21 cellular contexts compared by ENCODE assay signal in genomic region chr11:19989191-19989590, GRCh38.
DNase-seq lines count a peak whose midpoint lies in the region; ATAC-seq and TF ChIP-seq lines count a peak whose summit lies in the region.
"Had no signal": no experiment of that assay in that cellular context is flagged by ENCODE, and none has a peak within 500 bp of the region (broad histone marks: within the 10 kb centered on the region; RNA-seq: fewer than 3 reads in every experiment).

No MANE protein-coding gene starts in this region.

- POLR2A ChIA-PET in AG04450 (lab: Yijun Ruan, JAX) (no interaction called here), RWPE1 (lab: Yijun Ruan, JAX; ENCODE audit: low non-redundant PET) (no interaction called here)

- no peak for TF ChIP-seq EP300 in gastroesophageal sphincter (IDR thresholded peaks at IDR 0.05)

- TF ChIP-seq CTCF in AG04450 (IDR thresholded peaks at IDR 0.05; ENCODE audit: low read depth, low read length), result no peak
- no peak for TF ChIP-seq CTCF in RWPE1 (conservative IDR thresholded peaks at IDR 0.05; ENCODE audit: low read depth)
- TF ChIP-seq CTCF in gastroesophageal sphincter (IDR thresholded peaks at IDR 0.05), result no peak
- no peak for TF ChIP-seq CTCF in prostate gland (IDR thresholded peaks at IDR 0.05)

- 35 to 68% methylated on average over 2 of the region's 2 CpGs for WGBS in gastroesophageal sphincter (ENCODE audit: low coverage in 1 of 2), 2 donors
- WGBS in prostate gland, result 81% methylated on average over 2 of the region's 2 CpGs

- H3K9me3 ChIP-seq in AG04450 (ENCODE audit: control insufficient read depth, insufficient read depth, low read length), result no peaks in the 10 kb centered on the region
- no peaks in the 10 kb centered on the region for H3K9me3 ChIP-seq in gastroesophageal sphincter
- H3K9me3 ChIP-seq in prostate gland, result no peaks in the 10 kb centered on the region
- H3K9me3 ChIP-seq: lower lobe of right lung had no signal

- DNase-seq in AG04450 (ENCODE audit: low read depth, low spot score) (no peak), RWPE1 (ENCODE audit: low spot score) (no peak), prostate gland (ENCODE audit: low spot score) (no peak), germinal center (ENCODE audit: low spot score) (no peak)
- DNase-seq: activated CD4-positive, alpha-beta memory T cell treated with anti-CD3 and anti-CD28 coated beads for 36 hours; activated CD4-positive, CD25-positive, alpha-beta regulatory T cell; activated naive CD4-positive, alpha-beta T cell treated with Interleukin-2 at 50 U/mL for 16 hours; activated T-cell treated with anti-CD3 and anti-CD28 coated beads, Interleukin-2, amount 50 U/mL, for 1 hour; CD4-positive, alpha-beta memory T cell; effector CD8-positive, alpha-beta T cell; naive B cell; NCI-H1930; NCI-H226; SJCRH30 had no signal

- ATAC-seq in gastroesophageal sphincter (no peak), HG02588 (IDR thresholded peaks at IDR 0.05; ENCODE audit: unreplicated experiment) (no peak), GM21723 (IDR thresholded peaks at IDR 0.05; ENCODE audit: unreplicated experiment) (no peak)
- ATAC-seq: GM12878 had no signal

- no peaks in the 10 kb centered on the region for H3K27me3 ChIP-seq in AG04450 (ENCODE audit: control insufficient read depth, insufficient read depth, low read length)
- no peaks in the 10 kb centered on the region for H3K27me3 ChIP-seq in gastroesophageal sphincter
- no peaks in the 10 kb centered on the region for H3K27me3 ChIP-seq in rectal smooth muscle tissue (ENCODE audit: control insufficient read depth, insufficient read depth, low read length)
- H3K27me3 ChIP-seq in prostate gland (replicated peaks; ENCODE audit: insufficient read depth), result no peaks in the 10 kb centered on the region
- H3K27me3 ChIP-seq: SJCRH30 had no signal

- TF ChIP-seq POLR2A in gastroesophageal sphincter (IDR thresholded peaks at IDR 0.05) (no peak), prostate gland (IDR thresholded peaks at IDR 0.05) (no peak)

- peaks cover 7 to 47% (median 10%) of the 10 kb centered on the region in 3 donors for H3K4me1 ChIP-seq in gastroesophageal sphincter
- peaks cover 19% of the 10 kb centered on the region for H3K4me1 ChIP-seq in rectal smooth muscle tissue (ENCODE audit: control insufficient read depth, insufficient read depth, low read length)
- H3K4me1 ChIP-seq in prostate gland (replicated peaks), result no peaks in the 10 kb centered on the region
- H3K4me1 ChIP-seq: lower lobe of right lung, SJCRH30 had no signal

- H3K27ac ChIP-seq in AG04450 (ENCODE audit: low read depth, low read length), result peak overlapping the region; percentile 23
- H3K27ac ChIP-seq in RWPE1, result peak overlapping the region; percentile 67; the same call in 1 of the 2 replicates
- H3K27ac ChIP-seq in gastroesophageal sphincter, result peak overlapping the region; percentile 74 to 80 (median 76)
- H3K27ac ChIP-seq in rectal smooth muscle tissue (ENCODE audit: low read depth, low read length), result peak overlapping the region; percentile 63
- no peak overlapping the region for H3K27ac ChIP-seq in prostate gland
- H3K27ac ChIP-seq: KMS-11, lower lobe of right lung, SJCRH30 had no signal

- intact Hi-C loops in prostate gland (cut with DNase I), result loop anchor here (10.0 kb wide), 1 partner anchor 66 kb away; no protein-coding TSS in a partner anchor

- H3K4me3 ChIP-seq in AG04450 (ENCODE audit: low read depth, low read length) (no peak overlapping the region), gastroesophageal sphincter (no peak overlapping the region), rectal smooth muscle tissue (ENCODE audit: low read length) (no peak overlapping the region), prostate gland (no peak overlapping the region)
- H3K4me3 ChIP-seq: GM12878, lower lobe of right lung, SJCRH30 had no signal

- no peak overlapping the region for H3K9ac ChIP-seq in rectal smooth muscle tissue (ENCODE audit: low read length)
- H3K9ac ChIP-seq: KMS-11 had no signal

- H3K36me3 ChIP-seq in gastroesophageal sphincter (peaks cover 0 to 33% of the 10 kb centered on the region in 2 donors), rectal smooth muscle tissue (ENCODE audit: control insufficient read depth, insufficient read depth, low read length) (peaks cover 3% of the 10 kb centered on the region), prostate gland (no peaks in the 10 kb centered on the region)
- H3K36me3 ChIP-seq: lower lobe of right lung had no signal

- CTCF ChIA-PET in AG04450 (lab: Charles Lee), result interaction anchor here (1.0 to 1.2 kb wide), 2 partner anchors 26 to 38 kb away, joined by 3 to 4 read pairs; no protein-coding TSS in a partner anchor
- CTCF ChIA-PET in RWPE1 (lab: Yijun Ruan, JAX), result interaction anchor here (0.7 kb wide), 1 partner anchor 10 kb away, joined by 3 read pairs; no protein-coding TSS in a partner anchor

Comparison
In these comparisons a context has a peak if more than half of its experiments do, and no peak if none do; other contexts are left out.
1. H3K27ac ChIP-seq: peak in AG04450 (single experiment), RWPE1 (single experiment), gastroesophageal sphincter (4 of 4) and rectal smooth muscle tissue (single experiment); none in prostate gland (0 of 2).